ENCODE assay signal across 12 cellular contexts in the genomic region with DNA sequence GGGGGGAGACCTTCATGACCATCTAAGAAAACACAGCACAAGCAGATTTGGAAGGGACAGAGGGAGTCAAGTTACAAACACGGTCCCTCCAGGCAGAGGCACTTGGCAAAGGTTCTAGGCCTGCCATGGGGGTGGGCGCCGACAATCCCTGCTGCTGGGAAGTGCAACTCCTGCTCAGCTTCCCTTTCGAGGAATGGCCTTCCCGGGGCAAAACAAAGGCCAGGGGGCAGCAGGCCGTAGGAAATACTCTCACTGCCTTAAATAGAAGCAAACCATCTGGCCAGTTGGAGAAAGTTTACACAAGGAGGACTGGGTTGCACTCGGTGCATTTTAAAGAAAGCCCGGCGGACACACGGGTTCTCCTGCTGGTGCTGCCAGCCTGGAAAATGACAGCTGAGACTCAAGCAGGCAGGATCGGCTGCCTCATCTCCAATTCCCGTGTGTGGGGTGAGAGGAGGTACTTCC.
DNase-seq lines count a peak whose midpoint lies in the region; ATAC-seq, FAIRE-seq and TF ChIP-seq lines count a peak whose summit lies in the region.
"Had no signal": no experiment of that assay in that cellular context is flagged by ENCODE, and none has a peak within 500 bp of the region (broad histone marks: within the 10 kb centered on the region; RNA-seq: fewer than 3 reads in every experiment).

No MANE protein-coding gene starts in this region.

- H3K4me3 ChIP-seq in HEK293 (ENCODE audit: low read depth, low read length) (no peak overlapping the region), HepG2 (replicated peaks in 1 of 3; ENCODE audit: insufficient read depth in 1 of 3, low read depth in 2 of 3, low read length in 3 of 3) (no peak overlapping the region), small intestine (ENCODE audit: low read depth in 1 of 2, low read length in 2 of 2) (peak overlapping the region in 1 of 2 donors; percentile 14), BE2C (ENCODE audit: low read depth, low read length) (no peak overlapping the region)

- no TSS peak for BruUV-seq in HepG2 (replicated peaks; lab: Mats Ljungman, UMichigan)

- in situ Hi-C loops in HepG2 (cut with HindIII; ENCODE audit: extremely low pct_ligation_motif_present, low pct_unique_long_range_greater_than_20kb): no loop called here

- no peaks in the 10 kb centered on the region for H3K27me3 Mint-ChIP-seq in dendritic cell treated with granulocyte-macrophage colony-stimulating factor and Interleukin-4, amounts not matched to agents 40 ng/mL and 50 ng/mL, for 4 days
- H3K27me3 Mint-ChIP-seq: effector memory CD8-positive, alpha-beta T cell; naive B cell; stimulated activated naive B cell treated with anti-CD40 and anti-IgM and Interleukin-4, amounts not matched to agents 10 μg/mL and 1 μg/mL and 100 μg/mL, for 72 hours had no signal

- no peaks in the 10 kb centered on the region for H4K20me1 ChIP-seq in HepG2 (ENCODE audit: insufficient read depth, low read length)

- H3K36me3 ChIP-seq in HEK293 (ENCODE audit: control insufficient read depth in 2 of 2, insufficient read depth in 1 of 2, low read length in 2 of 2) (no peaks in the 10 kb centered on the region), HepG2 (replicated peaks in 1 of 2; ENCODE audit: control insufficient read depth in 1 of 2, insufficient read depth in 2 of 2, low read length in 2 of 2) (no peaks in the 10 kb centered on the region), small intestine (ENCODE audit: control insufficient read depth in 2 of 2, insufficient read depth in 2 of 2, low read length in 2 of 2) (no peaks in the 10 kb centered on the region), BE2C (peaks cover 11% of the 10 kb centered on the region)

- TF ChIP-seq EP300 in HepG2 (IDR thresholded peaks at IDR 0.05; ENCODE audit: low read depth in 2 of 2, low read length in 2 of 2) (no peak), HepG2 (CRISPR knock-in tag; IDR thresholded peaks at IDR 0.05; ENCODE audit: borderline replicate concordance) (no peak)

- ATAC-seq in HepG2 (no peak), HG03460 (IDR thresholded peaks at IDR 0.05; ENCODE audit: unreplicated experiment) (no peak)
- ATAC-seq: effector memory CD8-positive, alpha-beta T cell; stimulated activated naive B cell treated with anti-CD40 and anti-IgM and Interleukin-4, amounts not matched to agents 10 μg/mL and 1 μg/mL and 100 μg/mL, for 72 hours had no signal

- H3K4me1 ChIP-seq in HEK293 (ENCODE audit: control insufficient read depth, insufficient read depth, low read length): peaks cover 15% of the 10 kb centered on the region
- peaks cover 49% of the 10 kb centered on the region for H3K4me1 ChIP-seq in HepG2 (ENCODE audit: insufficient read depth, low read length)
- H3K4me1 ChIP-seq in small intestine (ENCODE audit: control insufficient read depth in 2 of 2, insufficient read depth in 1 of 2, low read depth in 1 of 2, low read length in 1 of 2): peaks cover 37 to 42% of the 10 kb centered on the region in 2 donors
- H3K4me1 ChIP-seq in BE2C: peaks cover 31% of the 10 kb centered on the region

- DNase-seq in HepG2 (ENCODE audit: low spot score): no peak
- DNase-seq in small intestine: no peak
- DNase-seq in hepatic stellate cell (ENCODE audit: low spot score): no peak
- no peak for DNase-seq in BE2C
- no peak for DNase-seq in D721Med (ENCODE audit: insufficient read length, low spot score)
- DNase-seq: effector memory CD8-positive, alpha-beta T cell; naive B cell; stimulated activated naive B cell treated with anti-CD40 and anti-IgM and Interleukin-4, amounts not matched to agents 10 μg/mL and 1 μg/mL and 100 μg/mL, for 72 hours had no signal

- H3K4me2 ChIP-seq in HepG2 (ENCODE audit: low read depth, low read length): no peak overlapping the region

- H3K27ac Mint-ChIP-seq in dendritic cell treated with granulocyte-macrophage colony-stimulating factor and Interleukin-4, amounts not matched to agents 40 ng/mL and 50 ng/mL, for 4 days: peak overlapping the region; percentile 22

- no peaks in the 10 kb centered on the region for H3K79me2 ChIP-seq in HepG2 (ENCODE audit: insufficient read depth, low read length)

- no peaks in the 10 kb centered on the region for H3K9me3 Mint-ChIP-seq in dendritic cell treated with granulocyte-macrophage colony-stimulating factor and Interleukin-4, amounts not matched to agents 40 ng/mL and 50 ng/mL, for 4 days
- H3K9me3 Mint-ChIP-seq: effector memory CD8-positive, alpha-beta T cell; naive B cell; stimulated activated naive B cell treated with anti-CD40 and anti-IgM and Interleukin-4, amounts not matched to agents 10 μg/mL and 1 μg/mL and 100 μg/mL, for 72 hours had no signal

- POLR2A ChIA-PET in HEK293 (lab: Yijun Ruan, JAX): no interaction called here
- POLR2A ChIA-PET in HepG2 (lab: Yijun Ruan, JAX): no interaction called here

- no peak for TF ChIP-seq POLR2A in HepG2 (IDR thresholded peaks at IDR 0.05; ENCODE audit: insufficient read depth in 1 of 2, low read depth in 2 of 2, low read length in 2 of 2)

- H3K27me3 ChIP-seq in HepG2 (ENCODE audit: control insufficient read depth in 1 of 2, insufficient read depth in 2 of 2, low read length in 2 of 2) (no peaks in the 10 kb centered on the region), small intestine (ENCODE audit: control insufficient read depth in 2 of 2, insufficient read depth in 2 of 2, low read length in 2 of 2) (no peaks in the 10 kb centered on the region), BE2C (no peaks in the 10 kb centered on the region)

- H3K4me3 Mint-ChIP-seq in dendritic cell treated with granulocyte-macrophage colony-stimulating factor and Interleukin-4, amounts not matched to agents 40 ng/mL and 50 ng/mL, for 4 days: no peak overlapping the region
- H3K4me3 Mint-ChIP-seq: effector memory CD8-positive, alpha-beta T cell; naive B cell; stimulated activated naive B cell treated with anti-CD40 and anti-IgM and Interleukin-4, amounts not matched to agents 10 μg/mL and 1 μg/mL and 100 μg/mL, for 72 hours had no signal

- H3K9me3 ChIP-seq in HEK293 (ENCODE audit: control insufficient read depth, insufficient read depth, low read depth, low read length) (no peaks in the 10 kb centered on the region), HepG2 (ENCODE audit: low read length) (no peaks in the 10 kb centered on the region), small intestine (ENCODE audit: control insufficient read depth, low read depth) (no peaks in the 10 kb centered on the region), BE2C (no peaks in the 10 kb centered on the region)

- no peak for FAIRE-seq in HepG2 (lab: Jason Lieb, UNC)
- FAIRE-seq in small intestine (lab: Jason Lieb, UNC): no peak
- no peak for FAIRE-seq in D721Med (lab: Jason Lieb, UNC)
- FAIRE-seq: GM19239 had no signal

- H3K9ac ChIP-seq in HepG2 (ENCODE audit: insufficient read depth, low read depth, low read length): no peak overlapping the region

- TF ChIP-seq CTCF in HEK293 (tag by site-specific recombination; IDR thresholded peaks at IDR 0.05): no peak
- no peak for TF ChIP-seq CTCF in HepG2 (CRISPR knock-in tag; IDR thresholded peaks at IDR 0.05)
- TF ChIP-seq CTCF in BE2C (IDR thresholded peaks at IDR 0.05; ENCODE audit: low read depth, low read length): no peak
- TF ChIP-seq CTCF in D721Med (IDR thresholded peaks at IDR 0.05; ENCODE audit: insufficient read depth, missing control alignments): no peak

- peaks cover 66% of the 10 kb centered on the region for H3K36me3 Mint-ChIP-seq in dendritic cell treated with granulocyte-macrophage colony-stimulating factor and Interleukin-4, amounts not matched to agents 40 ng/mL and 50 ng/mL, for 4 days (ENCODE audit: low read depth)

- no peak overlapping the region for H2AFZ ChIP-seq in HepG2 (ENCODE audit: low read length)

- 79% methylated on average over 12 of the region's 12 CpGs for WGBS in HepG2 (ENCODE audit: low lambda C conversion rate)
- WGBS in small intestine, 3 donors: 19 to 32% (median 29%) methylated on average over 12 of the region's 12 CpGs

- intact Hi-C loops in dendritic cell treated with granulocyte-macrophage colony-stimulating factor and Interleukin-4, amounts not matched to agents 40 ng/mL and 50 ng/mL, for 4 days (cut with micrococcal nuclease): no loop called here
- intact Hi-C loops in HepG2 (cut with micrococcal nuclease; ENCODE audit: unreplicated experiment): no loop called here

- peaks cover 74% of the 10 kb centered on the region for H3K4me1 Mint-ChIP-seq in dendritic cell treated with granulocyte-macrophage colony-stimulating factor and Interleukin-4, amounts not matched to agents 40 ng/mL and 50 ng/mL, for 4 days (ENCODE audit: low read depth)

- H3K27ac ChIP-seq in HEK293 (ENCODE audit: extremely low read depth, low read depth, low read length): no peak overlapping the region
- no peak overlapping the region for H3K27ac ChIP-seq in HepG2 (ENCODE audit: extremely low read length, insufficient read depth, low read length)
- peak overlapping the region; percentile 91 to 96 for H3K27ac ChIP-seq in small intestine (ENCODE audit: low read depth in 1 of 2, low read length in 1 of 2)

- CTCF ChIA-PET in HEK293 (lab: Yijun Ruan, JAX): interaction anchor here (0.7 kb wide), 1 partner anchor 185 kb away, joined by 4 read pairs; no protein-coding TSS in a partner anchor
- CTCF ChIA-PET in HepG2 (lab: Yijun Ruan, JAX; ENCODE audit: low intra/inter-chr PET ratio, low total read pairs): no interaction called here

- TF ChIP-seq RAD21 in HepG2 (CRISPR knock-in tag; IDR thresholded peaks at IDR 0.05): no peak

TF ChIP-seq in HEK293, 187 proteins besides CTCF, POLR2A, EP300 and RAD21 (continues in another document):
- no peak for TF ChIP-seq ZNF248 (tag by site-specific recombination; IDR thresholded peaks at IDR 0.05)

TF ChIP-seq in HepG2, 621 proteins besides CTCF, POLR2A, EP300 and RAD21:
- TF ChIP-seq SAFB2 (CRISPR knock-in tag; IDR thresholded peaks at IDR 0.05; ENCODE audit: borderline replicate concordance, low read depth) (no peak), ETV5 (CRISPR knock-in tag; IDR thresholded peaks at IDR 0.05; ENCODE audit: borderline replicate concordance) (no peak), BCL6 (CRISPR knock-in tag; IDR thresholded peaks at IDR 0.05) (peak; percentile 78), MIER3 (CRISPR knock-in tag; IDR thresholded peaks at IDR 0.05; ENCODE audit: borderline replicate concordance) (no peak)
TF ChIP-seq in HepG2: peak in this region for 1.

Comparison
In these comparisons a context has a peak if more than half of its experiments do, and no peak if none do; other contexts are left out.
1. H3K27ac ChIP-seq: peak in small intestine (2 of 2); none in HEK293 (single experiment) and HepG2 (single experiment).